In genomic region chr19:4717966-4718701, GRCh38 we compare ENCODE assay signal across 1 cellular context.
TF ChIP-seq lines count a peak whose summit lies in the region.

No MANE protein-coding gene starts in this region.

TF ChIP-seq in HEK293, 187 proteins besides CTCF, POLR2A, EP300 and RAD21:
- TF ChIP-seq ZBTB11 (tag by site-specific recombination; conservative IDR thresholded peaks at IDR 0.05; ENCODE audit: low read depth) (no peak), ZNF513 (tag by site-specific recombination; IDR thresholded peaks at IDR 0.05) (no peak), ZFHX2 (tag by site-specific recombination; conservative IDR thresholded peaks at IDR 0.05) (0 out of 2 replicates have a peak, but pooled peaks have one; percentile 24), EGR2 (tag by site-specific recombination; IDR thresholded peaks at IDR 0.05; ENCODE audit: low read depth) (0 out of 2 replicates have a peak, but pooled peaks have one; percentile 14), ZNF121 (tag by site-specific recombination; IDR thresholded peaks at IDR 0.05) (peak; percentile 99)
